Comparison of ENCODE assay signal across 8 cellular contexts in genomic region chr11:134223066-134223465, GRCh38. TPM values are rescaled to one million over a fixed set of nuclear protein-coding genes. Genes with fewer than 3 reads are reported as not detected.
DNase-seq lines count a peak whose midpoint lies in the region; ATAC-seq, FAIRE-seq and TF ChIP-seq lines count a peak whose summit lies in the region.

No MANE protein-coding gene starts in this region.

- H3K27ac ChIP-seq in C4-2B, result peak overlapping the region; percentile 87
- H3K27ac ChIP-seq in naive thymus-derived CD4-positive, alpha-beta T cell (ENCODE audit: low read depth, low read length), result peak overlapping the region; percentile 92

- peak overlapping the region; percentile 93 for H3K27ac Mint-ChIP-seq in MCF 10A (ENCODE audit: low read depth, unreplicated experiment)
- peak overlapping the region; percentile 55 to 99 (median 94) for H3K27ac Mint-ChIP-seq in naive thymus-derived CD4-positive, alpha-beta T cell

- peaks cover 34% of the 10 kb centered on the region in 2 donors for H3K4me1 ChIP-seq in naive thymus-derived CD4-positive, alpha-beta T cell (ENCODE audit: control insufficient read depth in 2 of 2, insufficient read depth in 2 of 2, low read length in 2 of 2)

- no peak for TF ChIP-seq CTCF in C4-2B (conservative IDR thresholded peaks at IDR 0.05)
- TF ChIP-seq CTCF in MCF 10A (IDR thresholded peaks at IDR 0.05; ENCODE audit: unreplicated experiment), result no peak

- no peak for FAIRE-seq in HTR-8/SVneo (lab: Jason Lieb, UNC)

- intact Hi-C loops in MCF 10A (cut with micrococcal nuclease), result no loop called here
- intact Hi-C loops in naive thymus-derived CD4-positive, alpha-beta T cell (cut with micrococcal nuclease), result loop anchor here in 1 of 2 donors (1.0 to 10.0 kb wide), 3 partner anchors 15 to 188 kb away; partner anchors contain the start of gene JAM3

- DNase-seq in LHCN-M2 (ENCODE audit: low read depth) (peak; percentile 9), MCF 10A (ENCODE audit: unreplicated experiment) (peak; percentile 14), HTR-8/SVneo (ENCODE audit: insufficient read length, low spot score) (no peak), NCI-H446 (lab: John Stamatoyannopoulos, UW) (no peak), amygdala (lab: John Stamatoyannopoulos, UW) (no peak)
- peak in 1 of 9 donors; percentile 5 for DNase-seq in naive thymus-derived CD4-positive, alpha-beta T cell

- H3K27me3 Mint-ChIP-seq in MCF 10A (ENCODE audit: insufficient read depth, unreplicated experiment), result no peaks in the 10 kb centered on the region
- H3K27me3 Mint-ChIP-seq in naive thymus-derived CD4-positive, alpha-beta T cell, result peaks cover 0 to 4% (median 0%) of the 10 kb centered on the region in 5 donors

- no peaks in the 10 kb centered on the region for H3K9me3 ChIP-seq in naive thymus-derived CD4-positive, alpha-beta T cell (ENCODE audit: control insufficient read depth in 2 of 3, low read length in 3 of 3)

- peak overlapping the region; percentile 94 for H3K4me3 ChIP-seq in naive thymus-derived CD4-positive, alpha-beta T cell (ENCODE audit: low read length)

- CTCF ChIA-PET in MCF 10A (lab: Yijun Ruan, JAX), result interaction anchor here (0.7 kb wide), 1 partner anchor 16 kb away, joined by 4 read pairs; no protein-coding TSS in a partner anchor
- CTCF ChIA-PET in naive thymus-derived CD4-positive, alpha-beta T cell (lab: Charles Lee), result no interaction called here

- no peak for ATAC-seq in naive thymus-derived CD4-positive, alpha-beta T cell
- ATAC-seq in HG02840 (IDR thresholded peaks at IDR 0.05; ENCODE audit: low FRiP score, unreplicated experiment), result no peak

- TSS peak; percentile 26 for BruUV-seq in MCF 10A (replicated peaks; lab: Mats Ljungman, UMichigan)

- peaks cover 14% of the 10 kb centered on the region for H3K36me3 Mint-ChIP-seq in MCF 10A (ENCODE audit: insufficient read depth, unreplicated experiment)
- H3K36me3 Mint-ChIP-seq in naive thymus-derived CD4-positive, alpha-beta T cell, result peaks cover 11 to 27% (median 12%) of the 10 kb centered on the region in 5 donors

- H3K27me3 ChIP-seq in naive thymus-derived CD4-positive, alpha-beta T cell (ENCODE audit: control insufficient read depth in 2 of 2, insufficient read depth in 2 of 2, low read length in 2 of 2), result no peaks in the 10 kb centered on the region

- POLR2A ChIA-PET in MCF 10A (lab: Yijun Ruan, JAX), result interaction anchor here (4.7 to 4.9 kb wide), 2 partner anchors 13 to 30 kb away, joined by 35 to 52 read pairs; partner anchors contain the start of genes ACAD8 and THYN1
- POLR2A ChIA-PET in naive thymus-derived CD4-positive, alpha-beta T cell (lab: Charles Lee), result interaction anchor here (2.3 to 7.4 kb wide), 2 partner anchors 28 to 50 kb away, joined by 13 to 111 read pairs; partner anchors contain the start of genes ACAD8 and THYN1

- peak overlapping the region; percentile 93 for H3K4me3 Mint-ChIP-seq in MCF 10A (ENCODE audit: unreplicated experiment)
- peak overlapping the region; percentile 95 to 98 (median 96) for H3K4me3 Mint-ChIP-seq in naive thymus-derived CD4-positive, alpha-beta T cell

- no peaks in the 10 kb centered on the region for H3K9me3 Mint-ChIP-seq in MCF 10A (ENCODE audit: unreplicated experiment)
- peaks cover 0 to 5% (median 0%) of the 10 kb centered on the region in 11 donors for H3K9me3 Mint-ChIP-seq in naive thymus-derived CD4-positive, alpha-beta T cell

- H3K36me3 ChIP-seq in naive thymus-derived CD4-positive, alpha-beta T cell (ENCODE audit: control insufficient read depth in 2 of 3, insufficient read depth in 3 of 3, low read length in 3 of 3), result peaks cover 0 to 23% (median 5%) of the 10 kb centered on the region in 3 experiments

- peaks cover 41% of the 10 kb centered on the region for H3K4me1 Mint-ChIP-seq in MCF 10A (ENCODE audit: insufficient read depth, unreplicated experiment)
- peaks cover 39 to 65% (median 55%) of the 10 kb centered on the region in 7 donors for H3K4me1 Mint-ChIP-seq in naive thymus-derived CD4-positive, alpha-beta T cell

RNA-seq across cellular contexts. Expression of gene NCAPD3, which starts 0.7 kb away (rescaled TPM):
- total RNA-seq in LHCN-M2 (2014; rRNA removed) (30.6 and 38.9 TPM in 2 replicates), MCF 10A (2022) (19.3 and 26.7 TPM in 2 replicates)
- 14.9 TPM for polyA plus RNA-seq in LHCN-M2 (2012)
- total RNA-seq in naive thymus-derived CD4-positive, alpha-beta T cell, result 10 to 100 TPM; 31.5 to 90.9 (median 40.3) TPM
- polyA plus RNA-seq in naive thymus-derived CD4-positive, alpha-beta T cell, result 10 to 100 TPM; 16.3 to 18.7 TPM

RNA-seq across cellular contexts. Expression of gene VPS26B, which starts 1.4 kb away (rescaled TPM):
- total RNA-seq in LHCN-M2 (2014; rRNA removed) (35.8 and 39.6 TPM in 2 replicates), MCF 10A (2022) (45.2 and 47.9 TPM in 2 replicates)
- 35.2 TPM for polyA plus RNA-seq in LHCN-M2 (2012)
- total RNA-seq in naive thymus-derived CD4-positive, alpha-beta T cell, result 10 to 100 TPM; 50.9 to 69.2 (median 61.8) TPM
- polyA plus RNA-seq in naive thymus-derived CD4-positive, alpha-beta T cell, result 10 to 100 TPM; 42.6 to 59.1 TPM

RNA-seq across cellular contexts. Expression of gene THYN1, which starts 30.1 kb away (rescaled TPM):
- total RNA-seq in LHCN-M2 (2014; rRNA removed) (48.4 and 52.4 TPM in 2 replicates), MCF 10A (2022) (33.4 and 34.8 TPM in 2 replicates)
- 31.1 TPM for polyA plus RNA-seq in LHCN-M2 (2012)
- total RNA-seq in naive thymus-derived CD4-positive, alpha-beta T cell, result 10 to 100 TPM; 34.4 to 67.7 (median 62.5) TPM
- polyA plus RNA-seq in naive thymus-derived CD4-positive, alpha-beta T cell, result 100 to 1,000 TPM; 153 to 166 TPM

RNA-seq across cellular contexts. Expression of gene ACAD8, which starts 30.3 kb away (rescaled TPM):
- total RNA-seq in LHCN-M2 (2014; rRNA removed) (23.4 and 25.2 TPM in 2 replicates), MCF 10A (2022) (18.9 and 20.1 TPM in 2 replicates)
- 11.2 TPM for polyA plus RNA-seq in LHCN-M2 (2012)
- 10 to 100 TPM; 18.5 to 40.2 (median 26.1) TPM for total RNA-seq in naive thymus-derived CD4-positive, alpha-beta T cell
- polyA plus RNA-seq in naive thymus-derived CD4-positive, alpha-beta T cell, result 10 to 100 TPM; 21.1 to 23.8 TPM

RNA-seq across cellular contexts. Expression of gene GLB1L3, which starts 53.1 kb away (rescaled TPM):
- not detected in 2 replicates for total RNA-seq in LHCN-M2 (2014; rRNA removed)
- not detected for polyA plus RNA-seq in LHCN-M2 (2012)
- not detected in 2 replicates for total RNA-seq in MCF 10A (2022)
- total RNA-seq in naive thymus-derived CD4-positive, alpha-beta T cell, result 10 to 100 TPM in 1 of 5 experiments, 1 to 10 TPM in 4; 1.0 to 11.4 (median 2.5) TPM
- 1 to 10 TPM; 2.4 to 2.8 TPM for polyA plus RNA-seq in naive thymus-derived CD4-positive, alpha-beta T cell

Comparison
In these comparisons a context has a peak if more than half of its experiments do, and no peak if none do; other contexts are left out.
1. DNase-seq: peak in LHCN-M2 (single experiment) and MCF 10A (single experiment); none in HTR-8/SVneo (single experiment), NCI-H446 (0 of 2) and amygdala (0 of 56).